ENCODE assay signal across 7 cellular contexts in the genomic region with DNA sequence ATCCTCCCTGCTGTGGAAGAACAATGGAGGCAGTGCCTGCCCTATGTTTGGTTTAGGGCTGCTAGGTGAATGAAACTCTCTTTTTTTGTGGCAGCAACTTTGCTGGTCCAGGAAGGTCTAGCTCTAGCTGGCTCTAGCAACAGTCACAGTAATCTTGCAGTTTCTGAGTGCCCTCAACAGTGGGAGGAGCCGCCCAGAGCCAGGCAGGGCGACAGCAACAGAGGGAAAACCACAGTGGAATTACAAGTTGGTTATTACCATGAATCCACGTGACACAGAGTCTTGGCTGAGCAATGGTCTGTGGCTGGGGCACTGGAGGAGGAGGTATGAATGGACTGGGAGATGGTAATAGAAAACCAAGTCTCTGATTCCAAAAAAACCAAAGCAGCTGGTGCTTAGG. TPM values are rescaled to one million over a fixed set of nuclear protein-coding genes. Genes with fewer than 3 reads are reported as not detected.
DNase-seq lines count a peak whose midpoint lies in the region; ATAC-seq, FAIRE-seq and TF ChIP-seq lines count a peak whose summit lies in the region.

No MANE protein-coding gene starts in this region.

- H4K12ac ChIP-seq in trophoblast cell (ENCODE audit: low read depth, low read length) = no peak overlapping the region

- H3K9me3 ChIP-seq in pancreas = no peaks in the 10 kb centered on the region
- peaks cover 1% of the 10 kb centered on the region for H3K9me3 ChIP-seq in trophoblast cell (ENCODE audit: insufficient read depth, low read depth, low read length)

- DNase-seq in KG1 (lab: John Stamatoyannopoulos, UW) (peak; percentile 37), UCSD-AML1 (lab: John Stamatoyannopoulos, UW; ENCODE audit: unreplicated experiment) (peak; percentile 80), fibroblast of peridontal ligament (ENCODE audit: extremely low read depth) (peak; percentile 86), pancreas (peak in 4 of 6 donors; percentile 66 to 82 (median 72)), GM20000 (ENCODE audit: low spot score) (no peak), trophoblast cell (no peak)

- H3K9ac ChIP-seq in trophoblast cell (ENCODE audit: low read length) = no peak overlapping the region

- H3K4me3 ChIP-seq in pancreas = no peak overlapping the region
- H3K4me3 ChIP-seq in trophoblast cell (ENCODE audit: low read depth, low read length) = no peak overlapping the region

- no peak overlapping the region for H2BK5ac ChIP-seq in trophoblast cell (ENCODE audit: low read depth, low read length, poor library complexity)

- no peak for TF ChIP-seq CTCF in pancreas (IDR thresholded peaks at IDR 0.05)
- no peak for TF ChIP-seq CTCF in GM20000 (IDR thresholded peaks at IDR 0.05; ENCODE audit: extremely low read depth, missing control alignments)

- ATAC-seq in GM19025 (IDR thresholded peaks at IDR 0.05; ENCODE audit: low read depth, unreplicated experiment) = peak; percentile 10
- peak; percentile 64 to 82 (median 71) for ATAC-seq in pancreas

- no peaks in the 10 kb centered on the region for H3K79me1 ChIP-seq in trophoblast cell (ENCODE audit: low read length)

- H3K27ac ChIP-seq in pancreas (peak overlapping the region; percentile 33 to 97 (median 85)), trophoblast cell (ENCODE audit: low read depth, low read length) (no peak overlapping the region)

- H3K14ac ChIP-seq in trophoblast cell (ENCODE audit: low read length) = no peak overlapping the region

- intact Hi-C loops in pancreas (cut with DNase I) = no loop called here

- H4K8ac ChIP-seq in trophoblast cell (ENCODE audit: low read depth, low read length) = no peak overlapping the region

- H3K23ac ChIP-seq in trophoblast cell (ENCODE audit: low read length) = no peak overlapping the region

- no peak overlapping the region for H3K18ac ChIP-seq in trophoblast cell (ENCODE audit: low read length)

- H3K27me3 ChIP-seq in pancreas (no peaks in the 10 kb centered on the region), trophoblast cell (ENCODE audit: insufficient read depth, low read length) (no peaks in the 10 kb centered on the region)

- H3K79me2 ChIP-seq in trophoblast cell (ENCODE audit: control insufficient read depth, insufficient read depth, low read length, poor library complexity) = peaks cover 3% of the 10 kb centered on the region

- no peak overlapping the region for H3K4ac ChIP-seq in trophoblast cell (ENCODE audit: low read depth, low read length)

- FAIRE-seq in pancreas (lab: Jason Lieb, UNC) = no peak

- no peak overlapping the region for H2BK12ac ChIP-seq in trophoblast cell (ENCODE audit: low read length)

- WGBS in pancreas, 2 donors = 7 to 22% methylated on average over 3 of the region's 3 CpGs
- WGBS in trophoblast cell (ENCODE audit: extremely low coverage, insufficient coverage, insufficient read length) = no CpG with 5 or more reads among the region's 3 CpGs

- H3K4me2 ChIP-seq in trophoblast cell (ENCODE audit: low read length) = no peak overlapping the region

- H3K36me3 ChIP-seq in pancreas = peaks cover 0 to 17% (median 9%) of the 10 kb centered on the region in 3 donors
- peaks cover 27 to 44% of the 10 kb centered on the region in 2 experiments for H3K36me3 ChIP-seq in trophoblast cell (ENCODE audit: control insufficient read depth in 1 of 2, insufficient read depth in 2 of 2, low read length in 2 of 2)

- H2AFZ ChIP-seq in trophoblast cell (ENCODE audit: insufficient read depth, low read length, poor library complexity) = no peak overlapping the region

- no peak overlapping the region for H2BK120ac ChIP-seq in trophoblast cell (ENCODE audit: insufficient read depth, low read length, poor library complexity)

- peaks cover 32 to 63% (median 38%) of the 10 kb centered on the region in 3 donors for H3K4me1 ChIP-seq in pancreas
- peaks cover 8 to 10% of the 10 kb centered on the region in 2 experiments for H3K4me1 ChIP-seq in trophoblast cell (ENCODE audit: control insufficient read depth in 1 of 2, insufficient read depth in 2 of 2, low read length in 2 of 2)

- H4K91ac ChIP-seq in trophoblast cell (ENCODE audit: low read depth, low read length) = no peak overlapping the region

- no peak overlapping the region for H2AK5ac ChIP-seq in trophoblast cell (ENCODE audit: low read length)

RNA-seq across cellular contexts. Expression of a gene that starts 10.3 kb away (rescaled TPM):
- under 1 TPM; 0.40 to 0.75 (median 0.58) TPM for total RNA-seq in pancreas
- 1 to 10 TPM in 1 of 2 donors, under 1 TPM in 1; 0.85 to 1.6 TPM for polyA plus RNA-seq in pancreas
- polyA plus RNA-seq in trophoblast cell (2013) = 0.01 and 0.03 TPM in 2 replicates

RNA-seq across cellular contexts. Expression of a gene that starts 11.8 kb away (rescaled TPM):
- 10 to 100 TPM; 17.5 to 43.7 (median 22.3) TPM for total RNA-seq in pancreas
- polyA plus RNA-seq in pancreas = 100 to 1,000 TPM; 157 to 158 TPM
- 14.5 and 14.6 TPM in 2 replicates for polyA plus RNA-seq in trophoblast cell (2013)

RNA-seq across cellular contexts. Expression of a gene that starts 20.4 kb away (rescaled TPM):
- total RNA-seq in pancreas = 10 to 100 TPM in 1 of 6 donors, 1 to 10 TPM in 5; 3.7 to 11.0 (median 6.1) TPM
- polyA plus RNA-seq in pancreas = 10 to 100 TPM; 20.9 to 22.8 TPM
- 0.10 and 0.22 TPM in 2 replicates for polyA plus RNA-seq in trophoblast cell (2013)

RNA-seq across cellular contexts. Expression of a gene that starts 21.8 kb away (rescaled TPM):
- 10 to 100 TPM; 25.9 to 53.1 (median 42.0) TPM for total RNA-seq in pancreas
- 10 to 100 TPM; 42.6 to 61.8 TPM for polyA plus RNA-seq in pancreas
- polyA plus RNA-seq in trophoblast cell (2013) = 171 and 172 TPM in 2 replicates

RNA-seq across cellular contexts. Expression of a gene that starts 34.7 kb away (rescaled TPM):
- total RNA-seq in pancreas = 1 to 10 TPM in 5 of 6 donors, under 1 TPM in 1; 0.67 to 2.1 (median 1.4) TPM
- 1 to 10 TPM; 1.8 to 2.6 TPM for polyA plus RNA-seq in pancreas
- 0.26 and 0.36 TPM in 2 replicates for polyA plus RNA-seq in trophoblast cell (2013)

Comparison
In these comparisons a context has a peak if more than half of its experiments do, and no peak if none do; other contexts are left out.
1. DNase-seq: peak in KG1 (single experiment), UCSD-AML1 (single experiment), fibroblast of peridontal ligament (single experiment) and pancreas (4 of 6); none in GM20000 (single experiment) and trophoblast cell (0 of 2).